ENCODE assay signal across 25 cellular contexts in the genomic region with DNA sequence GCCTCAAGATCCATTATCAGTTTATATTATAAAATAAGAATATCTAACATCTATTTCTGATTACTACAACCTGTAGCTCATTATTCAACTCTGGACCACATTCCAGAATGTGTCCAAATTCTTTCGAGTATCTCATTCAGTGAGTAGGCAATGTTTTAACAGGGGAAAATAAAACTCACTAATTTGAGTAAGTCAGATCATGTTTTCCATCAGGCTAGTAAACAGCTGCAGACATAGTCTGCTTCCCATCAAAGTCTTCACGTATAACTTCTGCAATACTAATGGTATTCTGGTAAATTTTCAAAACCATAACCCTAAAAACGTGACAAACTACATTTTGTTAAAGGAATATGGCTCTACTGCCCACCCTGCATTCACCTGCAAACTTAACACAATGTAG.
"Had no signal": no experiment of that assay in that cellular context is flagged by ENCODE, and none has a peak within 500 bp of the region (broad histone marks: within the 10 kb centered on the region; RNA-seq: fewer than 3 reads in every experiment).

No MANE protein-coding gene starts in this region.

- H3K27me3 ChIP-seq: esophagus muscularis mucosa, gastrocnemius medialis, heart right ventricle, left lung had no signal

- H3K9me3 ChIP-seq: esophagus muscularis mucosa, gastrocnemius medialis, heart right ventricle, left lung, lower lobe of right lung, mucosa of descending colon had no signal

- H3K9me3 Mint-ChIP-seq: dendritic cell treated with granulocyte-macrophage colony-stimulating factor and Interleukin-4, amounts not matched to agents 40 ng/mL and 50 ng/mL, for 4 days; endodermal cell had no signal

- H3K27ac ChIP-seq: epithelial cell of prostate, esophagus muscularis mucosa, gastrocnemius medialis, heart right ventricle, left lung, lower lobe of right lung had no signal

- H3K27me3 Mint-ChIP-seq: dendritic cell treated with granulocyte-macrophage colony-stimulating factor and Interleukin-4, amounts not matched to agents 40 ng/mL and 50 ng/mL, for 4 days; effector memory CD8-positive, alpha-beta T cell had no signal

- FAIRE-seq: colon, endometrium, keratinocyte had no signal

- ATAC-seq: effector memory CD8-positive, alpha-beta T cell; gastrocnemius medialis; heart right ventricle; left cardiac atrium; left lung; left ventricle myocardium superior; lower lobe of right lung; mucosa of descending colon had no signal

- H3K4me3 Mint-ChIP-seq: dendritic cell treated with granulocyte-macrophage colony-stimulating factor and Interleukin-4, amounts not matched to agents 40 ng/mL and 50 ng/mL, for 4 days; effector memory CD8-positive, alpha-beta T cell; endodermal cell; mesothelial cell of epicardium had no signal

- H3K4me1 Mint-ChIP-seq: endodermal cell had no signal

- H3K27ac Mint-ChIP-seq: dendritic cell treated with granulocyte-macrophage colony-stimulating factor and Interleukin-4, amounts not matched to agents 40 ng/mL and 50 ng/mL, for 4 days; endodermal cell; mesothelial cell of epicardium had no signal

- H3K4me3 ChIP-seq: esophagus muscularis mucosa, gastrocnemius medialis, heart right ventricle, left lung, lower lobe of right lung, mucosa of descending colon had no signal

- H3K36me3 ChIP-seq: gastrocnemius medialis, lower lobe of right lung had no signal

- DNase-seq: cortex of kidney; effector CD8-positive, alpha-beta T cell; effector memory CD8-positive, alpha-beta T cell; endodermal cell; erythroblast; foreskin fibroblast; foreskin melanocyte; gastrocnemius medialis; glutamatergic neuron; head of caudate nucleus; heart right ventricle; hippocampal formation; left cardiac atrium; left lung; left ventricle myocardium superior; lower lobe of right lung; mesenchymal stem cell; mucosa of descending colon had no signal

- H3K4me1 ChIP-seq: esophagus muscularis mucosa, gastrocnemius medialis, left lung, lower lobe of right lung had no signal
